Comparison of ENCODE assay signal across 2 cellular contexts in the genomic region with DNA sequence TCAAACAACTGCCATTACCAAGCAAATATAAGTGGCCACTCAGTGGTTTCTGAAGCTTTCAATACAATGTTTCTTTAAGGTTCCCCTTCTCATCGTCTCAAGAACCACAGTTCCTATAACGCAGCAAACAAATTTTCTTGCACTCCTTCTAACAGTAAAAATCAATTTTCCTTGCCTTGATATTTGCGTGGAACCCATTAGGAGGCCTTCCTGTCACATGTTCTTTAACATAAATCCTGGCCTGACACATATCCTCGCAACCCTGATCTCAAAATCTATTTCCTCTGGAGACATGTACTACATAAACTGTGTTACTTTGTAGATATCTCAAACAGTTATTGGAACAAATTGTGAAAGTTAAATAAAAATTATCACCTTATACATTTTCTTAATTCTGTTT.
TF ChIP-seq lines count a peak whose summit lies in the region.

No MANE protein-coding gene starts in this region.

TF ChIP-seq in K562, 482 proteins besides CTCF, POLR2A, EP300 and RAD21 (continued from another document):
- TF ChIP-seq, protein P1, sequence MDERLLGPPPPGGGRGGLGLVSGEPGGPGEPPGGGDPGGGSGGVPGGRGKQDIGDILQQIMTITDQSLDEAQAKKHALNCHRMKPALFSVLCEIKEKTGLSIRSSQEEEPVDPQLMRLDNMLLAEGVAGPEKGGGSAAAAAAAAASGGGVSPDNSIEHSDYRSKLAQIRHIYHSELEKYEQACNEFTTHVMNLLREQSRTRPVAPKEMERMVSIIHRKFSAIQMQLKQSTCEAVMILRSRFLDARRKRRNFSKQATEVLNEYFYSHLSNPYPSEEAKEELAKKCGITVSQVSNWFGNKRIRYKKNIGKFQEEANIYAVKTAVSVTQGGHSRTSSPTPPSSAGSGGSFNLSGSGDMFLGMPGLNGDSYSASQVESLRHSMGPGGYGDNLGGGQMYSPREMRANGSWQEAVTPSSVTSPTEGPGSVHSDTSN (CRISPR knock-in tag; IDR thresholded peaks at IDR 0.05; ENCODE audit: low read depth), result no peak
- TF ChIP-seq, protein P1 (tag; conservative IDR thresholded peaks at IDR 0.05; ENCODE audit: low read depth), result peak; percentile 61

TF ChIP-seq in SK-N-SH treated with all-trans-retinoic acid at 6 μM for 48 hours, 23 proteins besides CTCF, POLR2A, EP300 and RAD21 (continued from another document):
- TF ChIP-seq, protein P2, sequence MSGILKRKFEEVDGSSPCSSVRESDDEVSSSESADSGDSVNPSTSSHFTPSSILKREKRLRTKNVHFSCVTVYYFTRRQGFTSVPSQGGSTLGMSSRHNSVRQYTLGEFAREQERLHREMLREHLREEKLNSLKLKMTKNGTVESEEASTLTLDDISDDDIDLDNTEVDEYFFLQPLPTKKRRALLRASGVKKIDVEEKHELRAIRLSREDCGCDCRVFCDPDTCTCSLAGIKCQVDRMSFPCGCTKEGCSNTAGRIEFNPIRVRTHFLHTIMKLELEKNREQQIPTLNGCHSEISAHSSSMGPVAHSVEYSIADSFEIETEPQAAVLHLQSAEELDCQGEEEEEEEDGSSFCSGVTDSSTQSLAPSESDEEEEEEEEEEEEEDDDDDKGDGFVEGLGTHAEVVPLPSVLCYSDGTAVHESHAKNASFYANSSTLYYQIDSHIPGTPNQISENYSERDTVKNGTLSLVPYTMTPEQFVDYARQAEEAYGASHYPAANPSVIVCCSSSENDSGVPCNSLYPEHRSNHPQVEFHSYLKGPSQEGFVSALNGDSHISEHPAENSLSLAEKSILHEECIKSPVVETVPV (CRISPR knock-in tag; IDR thresholded peaks at IDR 0.05), result no peak
- TF ChIP-seq ESRRG (CRISPR knock-in tag; IDR thresholded peaks at IDR 0.05), result no peak
- TF ChIP-seq TCF4 (CRISPR knock-in tag; IDR thresholded peaks at IDR 0.05; ENCODE audit: borderline replicate concordance), result no peak
- TF ChIP-seq ZFP30 (CRISPR knock-in tag; IDR thresholded peaks at IDR 0.05), result no peak
- no peak for TF ChIP-seq RARB (CRISPR knock-in tag; IDR thresholded peaks at IDR 0.05)
- TF ChIP-seq, protein P3, sequence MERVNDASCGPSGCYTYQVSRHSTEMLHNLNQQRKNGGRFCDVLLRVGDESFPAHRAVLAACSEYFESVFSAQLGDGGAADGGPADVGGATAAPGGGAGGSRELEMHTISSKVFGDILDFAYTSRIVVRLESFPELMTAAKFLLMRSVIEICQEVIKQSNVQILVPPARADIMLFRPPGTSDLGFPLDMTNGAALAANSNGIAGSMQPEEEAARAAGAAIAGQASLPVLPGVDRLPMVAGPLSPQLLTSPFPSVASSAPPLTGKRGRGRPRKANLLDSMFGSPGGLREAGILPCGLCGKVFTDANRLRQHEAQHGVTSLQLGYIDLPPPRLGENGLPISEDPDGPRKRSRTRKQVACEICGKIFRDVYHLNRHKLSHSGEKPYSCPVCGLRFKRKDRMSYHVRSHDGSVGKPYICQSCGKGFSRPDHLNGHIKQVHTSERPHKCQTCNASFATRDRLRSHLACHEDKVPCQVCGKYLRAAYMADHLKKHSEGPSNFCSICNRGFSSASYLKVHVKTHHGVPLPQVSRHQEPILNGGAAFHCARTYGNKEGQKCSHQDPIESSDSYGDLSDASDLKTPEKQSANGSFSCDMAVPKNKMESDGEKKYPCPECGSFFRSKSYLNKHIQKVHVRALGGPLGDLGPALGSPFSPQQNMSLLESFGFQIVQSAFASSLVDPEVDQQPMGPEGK (CRISPR knock-in tag; IDR thresholded peaks at IDR 0.05; ENCODE audit: borderline replicate concordance), result no peak
- no peak for TF ChIP-seq ISL1 (CRISPR knock-in tag; IDR thresholded peaks at IDR 0.05)
- TF ChIP-seq ARNTL (CRISPR knock-in tag; IDR thresholded peaks at IDR 0.05; ENCODE audit: borderline replicate concordance, low read depth), result no peak
- TF ChIP-seq, protein P4, sequence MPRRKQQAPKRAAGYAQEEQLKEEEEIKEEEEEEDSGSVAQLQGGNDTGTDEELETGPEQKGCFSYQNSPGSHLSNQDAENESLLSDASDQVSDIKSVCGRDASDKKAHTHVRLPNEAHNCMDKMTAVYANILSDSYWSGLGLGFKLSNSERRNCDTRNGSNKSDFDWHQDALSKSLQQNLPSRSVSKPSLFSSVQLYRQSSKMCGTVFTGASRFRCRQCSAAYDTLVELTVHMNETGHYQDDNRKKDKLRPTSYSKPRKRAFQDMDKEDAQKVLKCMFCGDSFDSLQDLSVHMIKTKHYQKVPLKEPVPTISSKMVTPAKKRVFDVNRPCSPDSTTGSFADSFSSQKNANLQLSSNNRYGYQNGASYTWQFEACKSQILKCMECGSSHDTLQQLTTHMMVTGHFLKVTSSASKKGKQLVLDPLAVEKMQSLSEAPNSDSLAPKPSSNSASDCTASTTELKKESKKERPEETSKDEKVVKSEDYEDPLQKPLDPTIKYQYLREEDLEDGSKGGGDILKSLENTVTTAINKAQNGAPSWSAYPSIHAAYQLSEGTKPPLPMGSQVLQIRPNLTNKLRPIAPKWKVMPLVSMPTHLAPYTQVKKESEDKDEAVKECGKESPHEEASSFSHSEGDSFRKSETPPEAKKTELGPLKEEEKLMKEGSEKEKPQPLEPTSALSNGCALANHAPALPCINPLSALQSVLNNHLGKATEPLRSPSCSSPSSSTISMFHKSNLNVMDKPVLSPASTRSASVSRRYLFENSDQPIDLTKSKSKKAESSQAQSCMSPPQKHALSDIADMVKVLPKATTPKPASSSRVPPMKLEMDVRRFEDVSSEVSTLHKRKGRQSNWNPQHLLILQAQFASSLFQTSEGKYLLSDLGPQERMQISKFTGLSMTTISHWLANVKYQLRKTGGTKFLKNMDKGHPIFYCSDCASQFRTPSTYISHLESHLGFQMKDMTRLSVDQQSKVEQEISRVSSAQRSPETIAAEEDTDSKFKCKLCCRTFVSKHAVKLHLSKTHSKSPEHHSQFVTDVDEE (CRISPR knock-in tag; IDR thresholded peaks at IDR 0.05), result no peak
- no peak for TF ChIP-seq ZC3H10 (CRISPR knock-in tag; IDR thresholded peaks at IDR 0.05)
- TF ChIP-seq OSR1 (CRISPR knock-in tag; IDR thresholded peaks at IDR 0.05), result no peak
- no peak for TF ChIP-seq PPARA (CRISPR knock-in tag; IDR thresholded peaks at IDR 0.05; ENCODE audit: borderline replicate concordance)
- TF ChIP-seq, protein P5, sequence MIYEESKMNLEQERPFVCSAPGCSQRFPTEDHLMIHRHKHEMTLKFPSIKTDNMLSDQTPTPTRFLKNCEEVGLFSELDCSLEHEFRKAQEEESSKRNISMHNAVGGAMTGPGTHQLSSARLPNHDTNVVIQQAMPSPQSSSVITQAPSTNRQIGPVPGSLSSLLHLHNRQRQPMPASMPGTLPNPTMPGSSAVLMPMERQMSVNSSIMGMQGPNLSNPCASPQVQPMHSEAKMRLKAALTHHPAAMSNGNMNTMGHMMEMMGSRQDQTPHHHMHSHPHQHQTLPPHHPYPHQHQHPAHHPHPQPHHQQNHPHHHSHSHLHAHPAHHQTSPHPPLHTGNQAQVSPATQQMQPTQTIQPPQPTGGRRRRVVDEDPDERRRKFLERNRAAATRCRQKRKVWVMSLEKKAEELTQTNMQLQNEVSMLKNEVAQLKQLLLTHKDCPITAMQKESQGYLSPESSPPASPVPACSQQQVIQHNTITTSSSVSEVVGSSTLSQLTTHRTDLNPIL (CRISPR knock-in tag; IDR thresholded peaks at IDR 0.05; ENCODE audit: low read depth), result no peak
